Comparison of ENCODE assay signal across 9 cellular contexts in genomic region chr17:38883592-38884526, GRCh38. TPM values are rescaled to one million over a fixed set of nuclear protein-coding genes. Genes with fewer than 3 reads are reported as not detected.
DNase-seq lines count a peak whose midpoint lies in the region; ATAC-seq and TF ChIP-seq lines count a peak whose summit lies in the region.
"Had no signal": no experiment of that assay in that cellular context is flagged by ENCODE, and none has a peak within 500 bp of the region (broad histone marks: within the 10 kb centered on the region; RNA-seq: fewer than 3 reads in every experiment).

No MANE protein-coding gene starts in this region.

- peak overlapping the region; percentile 89 for H3K27ac ChIP-seq in thymus (ENCODE audit: low read depth)

- no peak for ATAC-seq in activated CD4-positive, CD25-positive, alpha-beta regulatory T cell treated with anti-CD3 and anti-CD28 coated beads, Interleukin-2, amount 50 U/mL, for 24 hours

- no peak for DNase-seq in T-helper 2 cell treated with Interferon-gamma antibody and Interleukin-4, amounts not matched to agents 5 μg/mL and 100 μg/mL, for 36 hours (ENCODE audit: low spot score)
- DNase-seq in T-helper 2 cell (no peak), astrocyte of the cerebellum (ENCODE audit: low read depth) (peak; percentile 74), iris pigment epithelial cell (ENCODE audit: low read depth) (peak; percentile 58), HT-29 (ENCODE audit: low spot score) (no peak)
- no peak for DNase-seq in stimulated activated CD4-positive, alpha-beta T cell treated with anti-CD3 and anti-CD28 coated beads, Interleukin-4, amount 100 ng/mL, for 1 hour
- DNase-seq: H7 had no signal

- TF ChIP-seq CTCF in astrocyte of the cerebellum (IDR thresholded peaks at IDR 0.05; ENCODE audit: low read depth, low read length, missing control alignments), result no peak

- H3K27me3 Mint-ChIP-seq in T-helper 2 cell treated with Interferon-gamma antibody and Interleukin-4, amounts not matched to agents 5 μg/mL and 100 μg/mL, for 36 hours (ENCODE audit: low read depth), result no peaks in the 10 kb centered on the region

- H3K27me3 ChIP-seq in thymus (ENCODE audit: control insufficient read depth, insufficient read depth), result no peaks in the 10 kb centered on the region

- H3K9me3 Mint-ChIP-seq in T-helper 2 cell treated with Interferon-gamma antibody and Interleukin-4, amounts not matched to agents 5 μg/mL and 100 μg/mL, for 36 hours, result no peaks in the 10 kb centered on the region

- H3K36me3 ChIP-seq in thymus (ENCODE audit: control insufficient read depth, insufficient read depth), result peaks cover 44% of the 10 kb centered on the region

- H3K4me3 ChIP-seq in astrocyte of the cerebellum (ENCODE audit: low read depth, low read length) (no peak overlapping the region), thymus (ENCODE audit: low read length) (no peak overlapping the region)

- H3K27ac Mint-ChIP-seq in T-helper 2 cell treated with Interferon-gamma antibody and Interleukin-4, amounts not matched to agents 5 μg/mL and 100 μg/mL, for 36 hours, result peak overlapping the region; percentile 87

- peak overlapping the region; percentile 77 for H3K4me3 Mint-ChIP-seq in T-helper 2 cell treated with Interferon-gamma antibody and Interleukin-4, amounts not matched to agents 5 μg/mL and 100 μg/mL, for 36 hours

- no peaks in the 10 kb centered on the region for H3K9me3 ChIP-seq in thymus (ENCODE audit: control insufficient read depth)

- H3K36me3 Mint-ChIP-seq in T-helper 2 cell treated with Interferon-gamma antibody and Interleukin-4, amounts not matched to agents 5 μg/mL and 100 μg/mL, for 36 hours (ENCODE audit: low read depth), result peaks cover 64% of the 10 kb centered on the region

- peaks cover 56% of the 10 kb centered on the region for H3K4me1 Mint-ChIP-seq in T-helper 2 cell treated with Interferon-gamma antibody and Interleukin-4, amounts not matched to agents 5 μg/mL and 100 μg/mL, for 36 hours (ENCODE audit: low read depth)

- in situ Hi-C loops in astrocyte of the cerebellum (cut with HindIII; ENCODE audit: low sequenced_read_pairs), result no loop called here

- peaks cover 57% of the 10 kb centered on the region for H3K4me1 ChIP-seq in thymus (ENCODE audit: control insufficient read depth, insufficient read depth, low read length)

- whole genome bisulfite sequencing in thymus, result 47% methylated on average over 19 of the region's 19 CpGs

RNA-seq across cellular contexts. Expression of gene LASP1, which starts 14.0 kb away (rescaled TPM):
- polyA plus RNA-seq in thymus, result 72.5 TPM
- 266 and 279 TPM in 2 replicates for total RNA-seq in HT-29 (2014; rRNA removed; shearing (Covaris generic))

RNA-seq across cellular contexts. Expression of gene RPL23, which starts 30.3 kb away (rescaled TPM):
- polyA plus RNA-seq in thymus, result 4,550 TPM
- total RNA-seq in HT-29 (2014; rRNA removed; shearing (Covaris generic)), result 2,011 and 2,221 TPM in 2 replicates

RNA-seq across cellular contexts. Expression of gene CWC25, which starts 58.7 kb away (rescaled TPM):
- polyA plus RNA-seq in thymus, result 36.2 TPM
- total RNA-seq in HT-29 (2014; rRNA removed; shearing (Covaris generic)), result 28.7 and 33.9 TPM in 2 replicates

Comparison
In these comparisons a context has a peak if more than half of its experiments do, and no peak if none do; other contexts are left out.
1. DNase-seq: peak in astrocyte of the cerebellum (single experiment) and iris pigment epithelial cell (single experiment); none in T-helper 2 cell treated with Interferon-gamma antibody and Interleukin-4, amounts not matched to agents 5 μg/mL and 100 μg/mL, for 36 hours (single experiment), T-helper 2 cell (0 of 5), HT-29 (single experiment) and stimulated activated CD4-positive, alpha-beta T cell treated with anti-CD3 and anti-CD28 coated beads, Interleukin-4, amount 100 ng/mL, for 1 hour (single experiment).